1 cellular context compared by ENCODE assay signal in the genomic region with DNA sequence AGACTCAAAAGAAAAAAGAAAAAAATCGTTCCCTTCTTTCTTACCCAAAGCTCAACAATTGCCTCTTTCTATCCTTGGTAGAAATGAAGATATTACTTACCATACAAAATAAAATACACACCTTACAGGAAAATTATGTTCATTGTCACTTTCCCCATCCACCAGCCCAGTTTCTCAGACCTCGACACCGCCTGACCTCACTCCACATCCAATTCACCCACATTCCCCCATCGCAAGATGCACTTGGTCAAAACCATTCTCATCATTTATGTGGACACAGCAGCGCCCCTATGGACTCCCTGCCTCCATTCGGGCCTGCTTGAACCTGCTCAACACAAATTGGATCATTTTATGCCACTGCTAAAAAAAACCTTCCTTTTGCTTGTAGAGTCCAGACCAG.
TF ChIP-seq lines count a peak whose summit lies in the region.

No MANE protein-coding gene starts in this region.

TF ChIP-seq in GM23338, 12 proteins besides CTCF, POLR2A, EP300 and RAD21 (continued from another document):
- TF ChIP-seq, protein P1, sequence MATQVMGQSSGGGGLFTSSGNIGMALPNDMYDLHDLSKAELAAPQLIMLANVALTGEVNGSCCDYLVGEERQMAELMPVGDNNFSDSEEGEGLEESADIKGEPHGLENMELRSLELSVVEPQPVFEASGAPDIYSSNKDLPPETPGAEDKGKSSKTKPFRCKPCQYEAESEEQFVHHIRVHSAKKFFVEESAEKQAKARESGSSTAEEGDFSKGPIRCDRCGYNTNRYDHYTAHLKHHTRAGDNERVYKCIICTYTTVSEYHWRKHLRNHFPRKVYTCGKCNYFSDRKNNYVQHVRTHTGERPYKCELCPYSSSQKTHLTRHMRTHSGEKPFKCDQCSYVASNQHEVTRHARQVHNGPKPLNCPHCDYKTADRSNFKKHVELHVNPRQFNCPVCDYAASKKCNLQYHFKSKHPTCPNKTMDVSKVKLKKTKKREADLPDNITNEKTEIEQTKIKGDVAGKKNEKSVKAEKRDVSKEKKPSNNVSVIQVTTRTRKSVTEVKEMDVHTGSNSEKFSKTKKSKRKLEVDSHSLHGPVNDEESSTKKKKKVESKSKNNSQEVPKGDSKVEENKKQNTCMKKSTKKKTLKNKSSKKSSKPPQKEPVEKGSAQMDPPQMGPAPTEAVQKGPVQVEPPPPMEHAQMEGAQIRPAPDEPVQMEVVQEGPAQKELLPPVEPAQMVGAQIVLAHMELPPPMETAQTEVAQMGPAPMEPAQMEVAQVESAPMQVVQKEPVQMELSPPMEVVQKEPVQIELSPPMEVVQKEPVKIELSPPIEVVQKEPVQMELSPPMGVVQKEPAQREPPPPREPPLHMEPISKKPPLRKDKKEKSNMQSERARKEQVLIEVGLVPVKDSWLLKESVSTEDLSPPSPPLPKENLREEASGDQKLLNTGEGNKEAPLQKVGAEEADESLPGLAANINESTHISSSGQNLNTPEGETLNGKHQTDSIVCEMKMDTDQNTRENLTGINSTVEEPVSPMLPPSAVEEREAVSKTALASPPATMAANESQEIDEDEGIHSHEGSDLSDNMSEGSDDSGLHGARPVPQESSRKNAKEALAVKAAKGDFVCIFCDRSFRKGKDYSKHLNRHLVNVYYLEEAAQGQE (IDR thresholded peaks at IDR 0.05; ENCODE audit: unreplicated experiment): no peak
- TF ChIP-seq EZH2 (IDR thresholded peaks at IDR 0.05; ENCODE audit: low read depth, unreplicated experiment): no peak
- no peak for TF ChIP-seq JUNB (IDR thresholded peaks at IDR 0.05; ENCODE audit: unreplicated experiment)
- TF ChIP-seq, protein P2, sequence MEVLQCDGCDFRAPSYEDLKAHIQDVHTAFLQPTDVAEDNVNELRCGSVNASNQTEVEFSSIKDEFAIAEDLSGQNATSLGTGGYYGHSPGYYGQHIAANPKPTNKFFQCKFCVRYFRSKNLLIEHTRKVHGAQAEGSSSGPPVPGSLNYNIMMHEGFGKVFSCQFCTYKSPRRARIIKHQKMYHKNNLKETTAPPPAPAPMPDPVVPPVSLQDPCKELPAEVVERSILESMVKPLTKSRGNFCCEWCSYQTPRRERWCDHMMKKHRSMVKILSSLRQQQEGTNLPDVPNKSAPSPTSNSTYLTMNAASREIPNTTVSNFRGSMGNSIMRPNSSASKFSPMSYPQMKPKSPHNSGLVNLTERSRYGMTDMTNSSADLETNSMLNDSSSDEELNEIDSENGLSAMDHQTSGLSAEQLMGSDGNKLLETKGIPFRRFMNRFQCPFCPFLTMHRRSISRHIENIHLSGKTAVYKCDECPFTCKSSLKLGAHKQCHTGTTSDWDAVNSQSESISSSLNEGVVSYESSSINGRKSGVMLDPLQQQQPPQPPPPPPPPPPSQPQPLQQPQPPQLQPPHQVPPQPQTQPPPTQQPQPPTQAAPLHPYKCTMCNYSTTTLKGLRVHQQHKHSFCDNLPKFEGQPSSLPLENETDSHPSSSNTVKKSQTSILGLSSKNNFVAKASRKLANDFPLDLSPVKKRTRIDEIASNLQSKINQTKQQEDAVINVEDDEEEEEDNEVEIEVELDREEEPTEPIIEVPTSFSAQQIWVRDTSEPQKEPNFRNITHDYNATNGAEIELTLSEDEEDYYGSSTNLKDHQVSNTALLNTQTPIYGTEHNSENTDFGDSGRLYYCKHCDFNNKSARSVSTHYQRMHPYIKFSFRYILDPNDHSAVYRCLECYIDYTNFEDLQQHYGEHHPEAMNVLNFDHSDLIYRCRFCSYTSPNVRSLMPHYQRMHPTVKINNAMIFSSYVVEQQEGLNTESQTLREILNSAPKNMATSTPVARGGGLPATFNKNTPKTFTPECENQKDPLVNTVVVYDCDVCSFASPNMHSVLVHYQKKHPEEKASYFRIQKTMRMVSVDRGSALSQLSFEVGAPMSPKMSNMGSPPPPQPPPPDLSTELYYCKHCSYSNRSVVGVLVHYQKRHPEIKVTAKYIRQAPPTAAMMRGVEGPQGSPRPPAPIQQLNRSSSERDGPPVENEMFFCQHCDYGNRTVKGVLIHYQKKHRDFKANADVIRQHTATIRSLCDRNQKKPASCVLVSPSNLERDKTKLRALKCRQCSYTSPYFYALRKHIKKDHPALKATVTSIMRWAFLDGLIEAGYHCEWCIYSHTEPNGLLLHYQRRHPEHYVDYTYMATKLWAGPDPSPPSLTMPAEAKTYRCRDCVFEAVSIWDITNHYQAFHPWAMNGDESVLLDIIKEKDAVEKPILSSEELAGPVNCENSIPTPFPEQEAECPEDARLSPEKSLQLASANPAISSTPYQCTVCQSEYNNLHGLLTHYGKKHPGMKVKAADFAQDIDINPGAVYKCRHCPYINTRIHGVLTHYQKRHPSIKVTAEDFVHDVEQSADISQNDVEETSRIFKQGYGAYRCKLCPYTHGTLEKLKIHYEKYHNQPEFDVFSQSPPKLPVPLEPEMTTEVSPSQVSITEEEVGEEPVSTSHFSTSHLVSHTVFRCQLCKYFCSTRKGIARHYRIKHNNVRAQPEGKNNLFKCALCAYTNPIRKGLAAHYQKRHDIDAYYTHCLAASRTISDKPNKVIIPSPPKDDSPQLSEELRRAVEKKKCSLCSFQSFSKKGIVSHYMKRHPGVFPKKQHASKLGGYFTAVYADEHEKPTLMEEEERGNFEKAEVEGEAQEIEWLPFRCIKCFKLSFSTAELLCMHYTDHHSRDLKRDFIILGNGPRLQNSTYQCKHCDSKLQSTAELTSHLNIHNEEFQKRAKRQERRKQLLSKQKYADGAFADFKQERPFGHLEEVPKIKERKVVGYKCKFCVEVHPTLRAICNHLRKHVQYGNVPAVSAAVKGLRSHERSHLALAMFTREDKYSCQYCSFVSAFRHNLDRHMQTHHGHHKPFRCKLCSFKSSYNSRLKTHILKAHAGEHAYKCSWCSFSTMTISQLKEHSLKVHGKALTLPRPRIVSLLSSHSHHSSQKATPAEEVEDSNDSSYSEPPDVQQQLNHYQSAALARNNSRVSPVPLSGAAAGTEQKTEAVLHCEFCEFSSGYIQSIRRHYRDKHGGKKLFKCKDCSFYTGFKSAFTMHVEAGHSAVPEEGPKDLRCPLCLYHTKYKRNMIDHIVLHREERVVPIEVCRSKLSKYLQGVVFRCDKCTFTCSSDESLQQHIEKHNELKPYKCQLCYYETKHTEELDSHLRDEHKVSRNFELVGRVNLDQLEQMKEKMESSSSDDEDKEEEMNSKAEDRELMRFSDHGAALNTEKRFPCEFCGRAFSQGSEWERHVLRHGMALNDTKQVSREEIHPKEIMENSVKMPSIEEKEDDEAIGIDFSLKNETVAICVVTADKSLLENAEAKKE (CRISPR knock-in tag; IDR thresholded peaks at IDR 0.05): no peak
- TF ChIP-seq CREB1 (CRISPR knock-in tag; IDR thresholded peaks at IDR 0.05; ENCODE audit: low read depth): no peak
- TF ChIP-seq EZH2phosphoT487 (IDR thresholded peaks at IDR 0.05; ENCODE audit: unreplicated experiment): no peak
- TF ChIP-seq POLR2AphosphoS5 (IDR thresholded peaks at IDR 0.05; ENCODE audit: low read depth): no peak
